21 cellular contexts compared by ENCODE assay signal in the genomic region with DNA sequence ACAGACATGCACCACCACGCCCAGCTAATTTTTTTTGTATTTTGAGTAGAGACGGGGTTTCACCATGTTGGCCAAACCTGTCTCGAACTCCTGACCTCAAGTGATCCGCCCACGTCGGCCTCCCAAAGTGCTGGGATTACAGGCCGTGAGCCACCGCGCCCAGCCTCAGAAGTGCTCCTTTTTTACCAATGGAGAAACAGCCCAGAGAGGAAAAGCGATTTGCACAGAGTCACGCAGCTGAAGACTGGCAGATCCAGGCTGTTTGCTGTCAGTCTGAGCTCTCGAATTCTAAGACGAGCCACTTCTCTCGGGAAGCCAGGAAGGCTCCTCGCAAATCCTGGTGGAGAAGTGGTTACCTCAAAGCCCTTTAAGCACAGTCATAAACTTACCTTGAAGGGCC. TPM values are rescaled to one million over a fixed set of nuclear protein-coding genes. Genes with fewer than 3 reads are reported as not detected.
DNase-seq lines count a peak whose midpoint lies in the region; TF ChIP-seq lines count a peak whose summit lies in the region.
"Had no signal": no experiment of that assay in that cellular context is flagged by ENCODE, and none has a peak within 500 bp of the region (broad histone marks: within the 10 kb centered on the region; RNA-seq: fewer than 3 reads in every experiment).

No MANE protein-coding gene starts in this region.

- H3K36me3 Mint-ChIP-seq in nephron progenitor cell (ENCODE audit: low read depth): peaks cover 9% of the 10 kb centered on the region
- H3K36me3 Mint-ChIP-seq: activated naive CD8-positive, alpha-beta T cell treated with anti-CD3 and anti-CD28 coated beads, Interleukin-2, amount 10 ng/mL, durations not matched to agents 7 days and 5 days; CD14-positive monocyte; natural killer cell had no signal

- peaks cover 4% of the 10 kb centered on the region for H3K27me3 Mint-ChIP-seq in nephron progenitor cell (ENCODE audit: low read depth, poor library complexity)

- H3K9me3 Mint-ChIP-seq in nephron progenitor cell: peaks cover 24% of the 10 kb centered on the region
- H3K9me3 Mint-ChIP-seq: central memory CD8-positive, alpha-beta T cell; natural killer cell had no signal

- H3K4me3 Mint-ChIP-seq in nephron progenitor cell: no peak overlapping the region
- H3K4me3 Mint-ChIP-seq: activated naive CD8-positive, alpha-beta T cell treated with anti-CD3 and anti-CD28 coated beads, Interleukin-2, amount 10 ng/mL, durations not matched to agents 7 days and 5 days; CD14-positive monocyte; central memory CD8-positive, alpha-beta T cell; natural killer cell; T-helper 1 cell treated with Interleukin-12 subunit alpha and Interleukin-12 subunit beta and Interleukin-4 antibody, amounts not matched to agents 30 μg/mL and 1 μg/mL, for 36 hours had no signal

- DNase-seq in ascending aorta (ENCODE audit: low spot score in 2 of 2) (no peak), nephron progenitor cell (no peak), H7 (no peak), NCI-H2171 treated with DMSO at 0.1 percent for 48 hours (lab: John Stamatoyannopoulos, UW) (no peak), hypothalamus (lab: John Stamatoyannopoulos, UW) (no peak)
- no peak for DNase-seq in NK-92 treated with Interleukin-12 subunit alpha and Interleukin-12 subunit beta, amount 100 ng/mL, for 24 hours (lab: John Stamatoyannopoulos, UW)
- DNase-seq: activated effector memory CD4-positive, alpha-beta T cell treated with anti-CD3 and anti-CD28 coated beads, Interleukin-2, amount 50 U/mL, for 16 hours; activated naive CD8-positive, alpha-beta T cell treated with anti-CD3 and anti-CD28 coated beads, Interleukin-2, amount 10 ng/mL, durations not matched to agents 7 days and 5 days; activated T-cell treated with anti-CD3 and anti-CD28 coated beads for 4 hours; left ventricle myocardium superior; natural killer cell; pancreas; spleen had no signal

- H3K27ac Mint-ChIP-seq in nephron progenitor cell: peak overlapping the region; percentile 85
- H3K27ac Mint-ChIP-seq: activated naive CD8-positive, alpha-beta T cell treated with anti-CD3 and anti-CD28 coated beads, Interleukin-2, amount 10 ng/mL, durations not matched to agents 7 days and 5 days; CD14-positive monocyte; natural killer cell; T-helper 1 cell treated with Interleukin-12 subunit alpha and Interleukin-12 subunit beta and Interleukin-4 antibody, amounts not matched to agents 30 μg/mL and 1 μg/mL, for 36 hours had no signal

- H3K4me3 ChIP-seq in HUES48 (ENCODE audit: low read depth, low read length): no peak overlapping the region
- H3K4me3 ChIP-seq in ascending aorta: no peak overlapping the region
- no peak overlapping the region for H3K4me3 ChIP-seq in H7 (ENCODE audit: insufficient read depth, low read depth, low read length)
- H3K4me3 ChIP-seq: GM12878, pancreas, SK-N-MC, spleen, upper lobe of left lung had no signal

- H3K9me3 ChIP-seq in HUES48 (ENCODE audit: control insufficient read depth, insufficient read depth, low read length): no peaks in the 10 kb centered on the region
- peaks cover 7 to 10% of the 10 kb centered on the region in 2 donors for H3K9me3 ChIP-seq in ascending aorta
- H3K9me3 ChIP-seq: pancreas, upper lobe of left lung had no signal

- H3K36me3 ChIP-seq in HUES48 (ENCODE audit: control insufficient read depth, insufficient read depth, low read length) (no peaks in the 10 kb centered on the region), ascending aorta (no peaks in the 10 kb centered on the region), H7 (replicated peaks; ENCODE audit: control insufficient read depth, insufficient read depth, low read length) (no peaks in the 10 kb centered on the region)
- H3K36me3 ChIP-seq: pancreas, spleen, upper lobe of left lung had no signal

- no peaks in the 10 kb centered on the region for H3K27me3 ChIP-seq in HUES48 (ENCODE audit: control insufficient read depth, insufficient read depth, low read length)
- H3K27me3 ChIP-seq in ascending aorta: no peaks in the 10 kb centered on the region
- no peaks in the 10 kb centered on the region for H3K27me3 ChIP-seq in H7 (ENCODE audit: control insufficient read depth, insufficient read depth, low read length)
- H3K27me3 ChIP-seq: pancreas, spleen, upper lobe of left lung had no signal

- intact Hi-C loops in ascending aorta (cut with DNase I): loop anchor here (2.0 kb wide), 1 partner anchor 25 kb away; no protein-coding TSS in a partner anchor

- H3K4me1 ChIP-seq in HUES48 (ENCODE audit: control insufficient read depth, insufficient read depth, low read length) (no peaks in the 10 kb centered on the region), ascending aorta (peaks cover 0 to 19% of the 10 kb centered on the region in 2 donors)
- H3K4me1 ChIP-seq: pancreas, spleen, upper lobe of left lung had no signal

- no peak overlapping the region for H3K9ac ChIP-seq in HUES48 (ENCODE audit: low read depth, low read length)

- TF ChIP-seq CTCF in ascending aorta (IDR thresholded peaks at IDR 0.05): no peak
- TF ChIP-seq CTCF in nephron progenitor cell (IDR thresholded peaks at IDR 0.05): no peak

- H3K27ac ChIP-seq in HUES48 (ENCODE audit: low read depth, low read length) (peak overlapping the region; percentile 32), ascending aorta (peak overlapping the region; percentile 74 to 77)
- H3K27ac ChIP-seq: pancreas, RWPE1, SK-N-MC, spleen, upper lobe of left lung had no signal

- H3K4me1 Mint-ChIP-seq in nephron progenitor cell: peaks cover 50% of the 10 kb centered on the region
- H3K4me1 Mint-ChIP-seq: activated naive CD8-positive, alpha-beta T cell treated with anti-CD3 and anti-CD28 coated beads, Interleukin-2, amount 10 ng/mL, durations not matched to agents 7 days and 5 days; CD14-positive monocyte; central memory CD8-positive, alpha-beta T cell; natural killer cell had no signal

RNA-seq across cellular contexts. Expression of gene SDK1, which starts 57.4 kb away (rescaled TPM):
- total RNA-seq in ascending aorta: 13.3 TPM
- 2.4 and 4.1 TPM in 2 replicates for total RNA-seq in H7 (2014; rRNA removed; shearing (Covaris generic))
